ENCODE assay signal across 5 cellular contexts in the genomic region with DNA sequence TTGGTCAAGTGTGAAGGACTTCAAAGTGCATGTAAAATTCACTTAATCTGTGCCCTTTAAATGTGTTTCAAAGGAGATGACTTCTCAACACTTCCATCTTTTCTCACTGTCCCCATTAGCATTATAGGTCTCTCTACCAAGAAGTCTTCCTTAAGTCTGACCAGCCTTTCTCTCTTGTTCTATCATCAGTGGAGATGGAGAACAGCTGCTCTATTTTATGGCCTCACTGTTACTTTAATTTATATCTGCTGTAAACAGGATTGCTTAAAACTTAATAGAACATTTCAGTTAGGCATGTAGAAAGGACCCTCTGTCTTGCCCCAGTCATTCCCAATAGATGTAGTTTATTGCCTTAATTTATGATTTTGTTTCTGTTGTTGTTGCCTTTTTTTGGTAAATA.
A peak's percentile ranks its signal among the peaks of the same experiment; 100 is the strongest.
DNase-seq lines count a peak whose midpoint lies in the region; FAIRE-seq and TF ChIP-seq lines count a peak whose summit lies in the region.
"Not testable (repeated sequence)": the region's sequence is repeated elsewhere in the genome, so short reads cannot be mapped to it uniquely, and the experiment has no call there.

No MANE protein-coding gene starts in this region.

- FAIRE-seq in D721Med (lab: Jason Lieb, UNC) = peak; percentile 16

- peaks cover 10% of the 10 kb centered on the region for H3K27me3 Mint-ChIP-seq in nephron (ENCODE audit: low read depth)

- TF ChIP-seq CTCF in D721Med (IDR thresholded peaks at IDR 0.05; ENCODE audit: insufficient read depth, missing control alignments); fibroblast of villous mesenchyme (IDR thresholded peaks at IDR 0.05; ENCODE audit: insufficient read depth, low read depth, low read length); nephron (IDR thresholded peaks at IDR 0.05; ENCODE audit: unreplicated experiment in 3 of 3); uterus (IDR thresholded peaks at IDR 0.05): not testable (repeated sequence)

- not testable (repeated sequence) for TF ChIP-seq POLR2A in uterus (IDR thresholded peaks at IDR 0.05)

- not testable (repeated sequence) for H3K36me3 Mint-ChIP-seq in nephron (ENCODE audit: low read depth)

- not testable (repeated sequence) for H3K9me3 ChIP-seq in adipocyte (ENCODE audit: control insufficient read depth, low read length); uterus

- not testable (repeated sequence) for H3K4me3 Mint-ChIP-seq in nephron

- H3K9me3 Mint-ChIP-seq in nephron = not testable (repeated sequence)

- peak overlapping the region; percentile 71 to 81 for H3K27ac ChIP-seq in uterus

- not testable (repeated sequence) for H3K36me3 ChIP-seq in adipocyte (ENCODE audit: control insufficient read depth, insufficient read depth, low read length, severe bottlenecking); uterus

- peak overlapping the region; percentile 33 for H3K9ac ChIP-seq in adipocyte (ENCODE audit: low read length)

- DNase-seq in D721Med (ENCODE audit: insufficient read length, low spot score); adipocyte (ENCODE audit: low read depth); uterus: not testable (repeated sequence)
- DNase-seq in fibroblast of villous mesenchyme (ENCODE audit: low read depth) = peak; percentile 79

- intact Hi-C loops in uterus (cut with DNase I; ENCODE audit: low total_unique reads) = not testable (repeated sequence)

- H3K4me1 Mint-ChIP-seq in nephron = peaks cover 22% of the 10 kb centered on the region

- not testable (repeated sequence) for H3K4me3 ChIP-seq in adipocyte (ENCODE audit: low read length); fibroblast of villous mesenchyme (ENCODE audit: low read depth, low read length); uterus

- peak overlapping the region in 2 of 3 experiments; percentile 11 to 40 for H3K27ac Mint-ChIP-seq in nephron

- peaks cover 41% of the 10 kb centered on the region for H3K4me1 ChIP-seq in adipocyte (ENCODE audit: control insufficient read depth, insufficient read depth, low read length)
- peaks cover 0 to 21% of the 10 kb centered on the region in 2 donors for H3K4me1 ChIP-seq in uterus

- H3K27me3 ChIP-seq in adipocyte (replicated peaks; ENCODE audit: control insufficient read depth, insufficient read depth, low read length); uterus: not testable (repeated sequence)
